9 cellular contexts compared by ENCODE assay signal in the genomic region with DNA sequence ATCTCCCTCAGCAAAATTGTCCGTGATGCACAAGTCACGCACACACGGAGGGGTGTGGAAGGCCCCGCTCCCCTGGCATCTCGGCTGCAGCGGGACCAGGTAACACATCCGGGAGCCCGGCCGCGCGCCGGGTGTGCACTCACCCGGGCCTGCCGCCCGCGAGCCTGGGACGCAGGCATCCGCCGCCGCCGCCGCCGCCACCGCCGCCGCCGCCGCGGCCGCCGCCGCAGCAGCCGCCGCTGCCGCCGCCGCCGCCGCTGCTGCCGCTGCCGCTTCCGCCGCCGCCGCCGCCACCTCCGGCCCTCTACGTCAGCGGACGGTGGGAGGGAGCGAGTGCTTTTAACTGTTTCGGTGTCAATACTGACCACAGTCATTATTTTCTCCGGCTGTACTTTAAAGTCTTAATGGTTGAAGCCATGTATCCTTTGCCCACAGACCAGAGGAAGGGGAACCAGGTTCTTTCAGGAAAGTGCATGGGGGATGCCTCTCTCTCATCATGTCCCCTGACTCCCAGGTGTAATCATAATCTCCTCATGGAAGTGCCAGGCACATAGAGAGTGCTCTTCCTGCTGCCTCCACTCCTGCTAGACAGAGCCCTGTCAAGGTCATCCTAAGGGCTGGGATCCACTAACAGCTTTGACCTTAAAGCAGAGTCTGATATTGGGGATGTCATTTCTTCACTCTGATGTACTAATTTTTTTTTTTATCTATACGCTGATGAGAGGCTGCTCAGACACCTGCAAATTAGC. TPM values are rescaled to one million over a fixed set of nuclear protein-coding genes. Genes with fewer than 3 reads are reported as not detected.
A peak's percentile ranks its signal among the peaks of the same experiment; 100 is the strongest.
DNase-seq lines count a peak whose midpoint lies in the region; ATAC-seq and TF ChIP-seq lines count a peak whose summit lies in the region.
"Had no signal": no experiment of that assay in that cellular context is flagged by ENCODE, and none has a peak within 500 bp of the region (broad histone marks: within the 10 kb centered on the region; RNA-seq: fewer than 3 reads in every experiment).

No MANE protein-coding gene starts in this region.

- H3K9ac ChIP-seq in iPS-18a (ENCODE audit: low read length) (peak overlapping the region; percentile 34), skeletal muscle tissue (ENCODE audit: low read depth in 1 of 3, low read length in 3 of 3) (peak overlapping the region; percentile 43 to 68 (median 51))

- TF ChIP-seq CTCF in RWPE1 (conservative IDR thresholded peaks at IDR 0.05; ENCODE audit: low read depth) (no peak), ascending aorta (IDR thresholded peaks at IDR 0.05) (no peak)

- ATAC-seq in HG03039 (IDR thresholded peaks at IDR 0.05; ENCODE audit: unreplicated experiment), result peak; percentile 80
- no peak for ATAC-seq in HG02973 (IDR thresholded peaks at IDR 0.05; ENCODE audit: unreplicated experiment)

- H3K27me3 ChIP-seq in ascending aorta (no peaks in the 10 kb centered on the region), iPS-18a (ENCODE audit: control insufficient read depth, insufficient read depth, low read length) (no peaks in the 10 kb centered on the region), skeletal muscle tissue (ENCODE audit: control insufficient read depth in 3 of 3, insufficient read depth in 3 of 3, low read length in 3 of 3) (no peaks in the 10 kb centered on the region)

- H3K36me3 ChIP-seq in ascending aorta, result no peaks in the 10 kb centered on the region
- no peaks in the 10 kb centered on the region for H3K36me3 ChIP-seq in iPS-18a (ENCODE audit: control insufficient read depth, low read depth, low read length)
- peaks cover 0 to 5% (median 0%) of the 10 kb centered on the region in 3 donors for H3K36me3 ChIP-seq in skeletal muscle tissue (ENCODE audit: control insufficient read depth in 3 of 3, insufficient read depth in 3 of 3, low read length in 3 of 3)

- CTCF ChIA-PET in RWPE1 (lab: Yijun Ruan, JAX), result no interaction called here

- DNase-seq in SKM-1 treated with dmso at 0.1 percent for 144 hours (lab: John Stamatoyannopoulos, UW; ENCODE audit: unreplicated experiment) (peak; percentile 5), SKM-1 (lab: John Stamatoyannopoulos, UW; ENCODE audit: unreplicated experiment) (no peak), RWPE1 (ENCODE audit: low spot score) (peak; percentile 3), ascending aorta (ENCODE audit: low spot score in 2 of 2) (no peak)

- H3K27ac ChIP-seq in RWPE1, result 0 out of 2 replicates have a peak overlapping the region, but pooled peaks have one; percentile 43
- H3K27ac ChIP-seq in ascending aorta, result peak overlapping the region; percentile 57 to 66
- H3K27ac ChIP-seq in iPS-18a (ENCODE audit: low read length), result no peak overlapping the region
- H3K27ac ChIP-seq in skeletal muscle tissue (ENCODE audit: low read depth, low read length), result no peak overlapping the region

- POLR2A ChIA-PET in RWPE1 (lab: Yijun Ruan, JAX; ENCODE audit: low non-redundant PET), result no interaction called here

- intact Hi-C loops in ascending aorta (cut with DNase I), result loop anchor here (10.0 kb wide), 1 partner anchor 472 kb away; a partner anchor contains a TSS

- H3K4me1 ChIP-seq in ascending aorta (no peaks in the 10 kb centered on the region), iPS-18a (ENCODE audit: control insufficient read depth, low read depth, low read length) (no peaks in the 10 kb centered on the region), skeletal muscle tissue (ENCODE audit: control insufficient read depth in 3 of 3, insufficient read depth in 3 of 3, low read length in 3 of 3) (no peaks in the 10 kb centered on the region)

- H3K9me3 ChIP-seq in ascending aorta (peaks cover 0 to 35% of the 10 kb centered on the region in 2 donors), iPS-18a (ENCODE audit: control insufficient read depth, low read depth, low read length) (peaks cover 25% of the 10 kb centered on the region), skeletal muscle tissue (ENCODE audit: control insufficient read depth in 3 of 3, low read length in 3 of 3) (peaks cover 0 to 2% (median 0%) of the 10 kb centered on the region in 3 donors)

- H3K4me3 ChIP-seq in ascending aorta, result peak overlapping the region; percentile 53 to 61
- H3K4me3 ChIP-seq in iPS-18a (ENCODE audit: low read length), result peak overlapping the region; percentile 78
- H3K4me3 ChIP-seq in skeletal muscle tissue (ENCODE audit: low read length in 3 of 3), result peak overlapping the region; percentile 68 to 78 (median 78)

RNA-seq across cellular contexts. Expression of a gene that starts 38.0 kb away (rescaled TPM):
- total RNA-seq in ascending aorta (not detected), skeletal muscle tissue (not detected)
- total RNA-seq: myocyte had no signal

Comparison
In these comparisons a context has a peak if more than half of its experiments do, and no peak if none do; other contexts are left out.
1. DNase-seq: peak in SKM-1 treated with dmso at 0.1 percent for 144 hours (single experiment) and RWPE1 (single experiment); none in SKM-1 (single experiment) and ascending aorta (0 of 2).
2. H3K27ac ChIP-seq: peak in RWPE1 (single experiment) and ascending aorta (2 of 2); none in iPS-18a (single experiment) and skeletal muscle tissue (single experiment).
3. Peak in every context shown above with its lines, with median percentiles within 50 percentile points of each other: H3K4me3 ChIP-seq.